13 cellular contexts compared by ENCODE assay signal in genomic region chr18:46211816-46212215, GRCh38.
DNase-seq lines count a peak whose midpoint lies in the region; ATAC-seq and TF ChIP-seq lines count a peak whose summit lies in the region.
"Had no signal": no experiment of that assay in that cellular context is flagged by ENCODE, and none has a peak within 500 bp of the region (broad histone marks: within the 10 kb centered on the region; RNA-seq: fewer than 3 reads in every experiment).

No MANE protein-coding gene starts in this region.

- H3K4me1 ChIP-seq in OCI-LY1 (ENCODE audit: insufficient read depth, low read length, severe bottlenecking) (peaks cover 58% of the 10 kb centered on the region), ascending aorta (no peaks in the 10 kb centered on the region)
- H3K4me1 ChIP-seq: adrenal gland had no signal

- H3K9ac ChIP-seq in OCI-LY1 (ENCODE audit: low read length): peak overlapping the region; percentile 12

- peak overlapping the region; percentile 33 for H3K4me3 Mint-ChIP-seq in activated T-cell treated with anti-CD3 and anti-CD28 coated beads, Interleukin-2, amount 50 U/mL, for 4 hours
- H3K4me3 Mint-ChIP-seq in stimulated activated memory B cell treated with anti-CD40 and anti-IgM and Interleukin-4, amounts not matched to agents 10 μg/mL and 1 μg/mL and 100 μg/mL, for 72 hours: no peak overlapping the region
- H3K4me3 Mint-ChIP-seq in glutamatergic neuron (ENCODE audit: unreplicated experiment): no peak overlapping the region
- H3K4me3 Mint-ChIP-seq: H9 had no signal

- DNase-seq in activated T-cell treated with anti-CD3 and anti-CD28 coated beads, Interleukin-2, amount 50 U/mL, for 4 hours: no peak
- no peak for DNase-seq in activated T-cell treated with anti-CD3 and anti-CD28 coated beads, Interleukin-2, amount 50 U/mL, for 48 hours
- DNase-seq in astrocyte of the spinal cord (ENCODE audit: low read depth, low spot score) (peak; percentile 59), ascending aorta (ENCODE audit: low spot score in 2 of 2) (no peak), glutamatergic neuron (no peak)
- DNase-seq: adrenal gland, H9, NCI-H446 had no signal

- no peaks in the 10 kb centered on the region for H3K9me3 ChIP-seq in OCI-LY1 (ENCODE audit: low read length)
- no peaks in the 10 kb centered on the region for H3K9me3 ChIP-seq in ascending aorta
- H3K9me3 ChIP-seq: adrenal gland, esophagus muscularis mucosa had no signal

- no peak overlapping the region for H2AFZ ChIP-seq in OCI-LY1 (ENCODE audit: low read length)

- no peaks in the 10 kb centered on the region for H3K9me3 Mint-ChIP-seq in activated T-cell treated with anti-CD3 and anti-CD28 coated beads, Interleukin-2, amount 50 U/mL, for 4 hours
- no peaks in the 10 kb centered on the region for H3K9me3 Mint-ChIP-seq in stimulated activated memory B cell treated with anti-CD40 and anti-IgM and Interleukin-4, amounts not matched to agents 10 μg/mL and 1 μg/mL and 100 μg/mL, for 72 hours
- H3K9me3 Mint-ChIP-seq in glutamatergic neuron (ENCODE audit: unreplicated experiment): no peaks in the 10 kb centered on the region
- H3K9me3 Mint-ChIP-seq: H9 had no signal

- no peaks in the 10 kb centered on the region for H4K20me1 ChIP-seq in OCI-LY1 (ENCODE audit: insufficient read depth, low read length)

- no peak for TF ChIP-seq CTCF in OCI-LY1 (IDR thresholded peaks at IDR 0.05; ENCODE audit: low read length)
- TF ChIP-seq CTCF in astrocyte of the spinal cord (IDR thresholded peaks at IDR 0.05; ENCODE audit: low read depth, low read length): no peak
- no peak for TF ChIP-seq CTCF in ascending aorta (IDR thresholded peaks at IDR 0.05)
- TF ChIP-seq CTCF in glutamatergic neuron (IDR thresholded peaks at IDR 0.05; ENCODE audit: partially characterized antibody, unreplicated experiment): no peak

- peaks cover 92% of the 10 kb centered on the region for H3K79me2 ChIP-seq in OCI-LY1 (ENCODE audit: insufficient read depth, low read length)

- no peaks in the 10 kb centered on the region for H3K27me3 ChIP-seq in OCI-LY1 (ENCODE audit: insufficient read depth, low read length)
- H3K27me3 ChIP-seq in ascending aorta: no peaks in the 10 kb centered on the region
- H3K27me3 ChIP-seq: adrenal gland, esophagus muscularis mucosa had no signal

- intact Hi-C loops in ascending aorta (cut with DNase I): loop anchor here (10.0 kb wide), 1 partner anchor 57 kb away; no protein-coding TSS in a partner anchor

- H3K27me3 Mint-ChIP-seq in activated T-cell treated with anti-CD3 and anti-CD28 coated beads, Interleukin-2, amount 50 U/mL, for 4 hours (ENCODE audit: low read depth): no peaks in the 10 kb centered on the region
- no peaks in the 10 kb centered on the region for H3K27me3 Mint-ChIP-seq in stimulated activated memory B cell treated with anti-CD40 and anti-IgM and Interleukin-4, amounts not matched to agents 10 μg/mL and 1 μg/mL and 100 μg/mL, for 72 hours
- H3K27me3 Mint-ChIP-seq in glutamatergic neuron (ENCODE audit: unreplicated experiment): no peaks in the 10 kb centered on the region

- no peaks in the 10 kb centered on the region for H3K9me2 ChIP-seq in OCI-LY1 (ENCODE audit: low read depth, low read length)

- H3K4me2 ChIP-seq in OCI-LY1 (ENCODE audit: low read length): peak overlapping the region; percentile 51

- ATAC-seq in activated T-cell treated with anti-CD3 and anti-CD28 coated beads, Interleukin-2, amount 50 U/mL, for 4 hours: peak; percentile 60 to 68
- no peak for ATAC-seq in stimulated activated memory B cell treated with anti-CD40 and anti-IgM and Interleukin-4, amounts not matched to agents 10 μg/mL and 1 μg/mL and 100 μg/mL, for 72 hours
- no peak for ATAC-seq in HG02852 (IDR thresholded peaks at IDR 0.05; ENCODE audit: unreplicated experiment)

- peak overlapping the region; percentile 82 for H3K27ac ChIP-seq in OCI-LY1 (ENCODE audit: low read depth, low read length, poor library complexity, severe bottlenecking)
- H3K27ac ChIP-seq in ascending aorta: no peak overlapping the region
- H3K27ac ChIP-seq: adrenal gland, esophagus muscularis mucosa had no signal

- H3K36me3 ChIP-seq in OCI-LY1 (ENCODE audit: insufficient read depth, low read length) (peaks cover 19% of the 10 kb centered on the region), ascending aorta (peaks cover 6 to 10% of the 10 kb centered on the region in 2 donors)

- no peaks in the 10 kb centered on the region for H3F3A ChIP-seq in OCI-LY1 (ENCODE audit: insufficient read depth, low read length)

- H3K36me3 Mint-ChIP-seq in activated T-cell treated with anti-CD3 and anti-CD28 coated beads, Interleukin-2, amount 50 U/mL, for 4 hours (ENCODE audit: insufficient read depth): peaks cover 17% of the 10 kb centered on the region
- peaks cover 20% of the 10 kb centered on the region for H3K36me3 Mint-ChIP-seq in stimulated activated memory B cell treated with anti-CD40 and anti-IgM and Interleukin-4, amounts not matched to agents 10 μg/mL and 1 μg/mL and 100 μg/mL, for 72 hours
- H3K36me3 Mint-ChIP-seq in glutamatergic neuron (ENCODE audit: unreplicated experiment): no peaks in the 10 kb centered on the region

- H3K4me1 Mint-ChIP-seq in activated T-cell treated with anti-CD3 and anti-CD28 coated beads, Interleukin-2, amount 50 U/mL, for 4 hours (ENCODE audit: low read depth): peaks cover 86% of the 10 kb centered on the region
- H3K4me1 Mint-ChIP-seq in stimulated activated memory B cell treated with anti-CD40 and anti-IgM and Interleukin-4, amounts not matched to agents 10 μg/mL and 1 μg/mL and 100 μg/mL, for 72 hours: peaks cover 54% of the 10 kb centered on the region
- peaks cover 4% of the 10 kb centered on the region for H3K4me1 Mint-ChIP-seq in glutamatergic neuron (ENCODE audit: low read depth, unreplicated experiment)

- H3K4me3 ChIP-seq in OCI-LY1 (ENCODE audit: low read depth, low read length, poor library complexity, severe bottlenecking): peak overlapping the region; percentile 10
- no peak overlapping the region for H3K4me3 ChIP-seq in astrocyte of the spinal cord (ENCODE audit: low read depth, low read length)
- no peak overlapping the region for H3K4me3 ChIP-seq in ascending aorta
- H3K4me3 ChIP-seq: adrenal gland, esophagus muscularis mucosa, lung had no signal

- in situ Hi-C loops in astrocyte of the spinal cord (cut with HindIII; ENCODE audit: low sequenced_read_pairs): no loop called here

- H3K27ac Mint-ChIP-seq in stimulated activated memory B cell treated with anti-CD40 and anti-IgM and Interleukin-4, amounts not matched to agents 10 μg/mL and 1 μg/mL and 100 μg/mL, for 72 hours: peak overlapping the region; percentile 63
- H3K27ac Mint-ChIP-seq in glutamatergic neuron (ENCODE audit: unreplicated experiment): no peak overlapping the region

Comparison
In these comparisons a context has a peak if more than half of its experiments do, and no peak if none do; other contexts are left out.
1. ATAC-seq: peak in activated T-cell treated with anti-CD3 and anti-CD28 coated beads, Interleukin-2, amount 50 U/mL, for 4 hours (2 of 2); none in stimulated activated memory B cell treated with anti-CD40 and anti-IgM and Interleukin-4, amounts not matched to agents 10 μg/mL and 1 μg/mL and 100 μg/mL, for 72 hours (single experiment) and HG02852 (single experiment).